1 cellular context compared by ENCODE assay signal in genomic region chrX:75303795-75304194, GRCh38.
A peak's percentile ranks its signal among the peaks of the same experiment; 100 is the strongest.
TF ChIP-seq lines count a peak whose summit lies in the region.

No MANE protein-coding gene starts in this region.

TF ChIP-seq in HEK293, 187 proteins besides CTCF, POLR2A, EP300 and RAD21 (continued from another document):
- TF ChIP-seq ZNF280C (tag by site-specific recombination; IDR thresholded peaks at IDR 0.05): no peak
- no peak for TF ChIP-seq ZNF658 (tag by site-specific recombination; IDR thresholded peaks at IDR 0.05)
- TF ChIP-seq PRDM6 (tag by site-specific recombination; IDR thresholded peaks at IDR 0.05): peak; percentile 66; the same call in 1 of the 2 replicates
- no peak for TF ChIP-seq ZNF175 (tag by site-specific recombination; IDR thresholded peaks at IDR 0.05)
- no peak for TF ChIP-seq ZNF157 (tag by site-specific recombination; IDR thresholded peaks at IDR 0.05)
- peak; percentile 46; the same call in 1 of the 2 replicates for TF ChIP-seq FEZF1 (tag by site-specific recombination; IDR thresholded peaks at IDR 0.05)
- no peak for TF ChIP-seq ZNF692 (tag by site-specific recombination; IDR thresholded peaks at IDR 0.05)
- TF ChIP-seq ZBTB21 (tag by site-specific recombination; IDR thresholded peaks at IDR 0.05): no peak
- no peak for TF ChIP-seq ZNF239 (tag by site-specific recombination; IDR thresholded peaks at IDR 0.05)
- TF ChIP-seq ATF2 (tag by site-specific recombination; IDR thresholded peaks at IDR 0.05; ENCODE audit: low read depth): no peak
- no peak for TF ChIP-seq ZNF354C (tag by site-specific recombination; IDR thresholded peaks at IDR 0.05; ENCODE audit: borderline replicate concordance, low read depth)
- TF ChIP-seq ZNF513 (tag by site-specific recombination; IDR thresholded peaks at IDR 0.05): 0 out of 2 replicates have a peak, but pooled peaks have one; percentile 15
- TF ChIP-seq ZNF843 (tag by site-specific recombination; IDR thresholded peaks at IDR 0.05): peak; percentile 77
- TF ChIP-seq ZFP3 (tag by site-specific recombination; IDR thresholded peaks at IDR 0.05; ENCODE audit: low read depth): no peak
- peak; percentile 74 for TF ChIP-seq ZXDB (tag by site-specific recombination; IDR thresholded peaks at IDR 0.05)
- TF ChIP-seq ZNF544 (tag by site-specific recombination; IDR thresholded peaks at IDR 0.05): no peak
- no peak for TF ChIP-seq ELK4 (IDR thresholded peaks at IDR 0.05; ENCODE audit: borderline replicate concordance, low read depth, low read length)
- no peak for TF ChIP-seq ZBTB6 (tag by site-specific recombination; IDR thresholded peaks at IDR 0.05)
- TF ChIP-seq KLF16 (tag by site-specific recombination; IDR thresholded peaks at IDR 0.05): no peak
- TF ChIP-seq ZNF366 (tag by site-specific recombination; conservative IDR thresholded peaks at IDR 0.05): no peak
- no peak for TF ChIP-seq ZNF521 (tag by site-specific recombination; IDR thresholded peaks at IDR 0.05)
- TF ChIP-seq ZNF114 (tag by site-specific recombination; IDR thresholded peaks at IDR 0.05): no peak
- TF ChIP-seq OVOL3 (tag by site-specific recombination; IDR thresholded peaks at IDR 0.05): peak; percentile 31; the same call in 1 of the 2 replicates
- no peak for TF ChIP-seq ZNF629 (tag by site-specific recombination; IDR thresholded peaks at IDR 0.05)
- no peak for TF ChIP-seq ZNF24 (tag by site-specific recombination; IDR thresholded peaks at IDR 0.05)
